ENCODE assay signal across 9 cellular contexts in genomic region chr19:7679771-7680605, GRCh38. TPM values are rescaled to one million over a fixed set of nuclear protein-coding genes. Genes with fewer than 3 reads are reported as not detected.
DNase-seq lines count a peak whose midpoint lies in the region; ATAC-seq and TF ChIP-seq lines count a peak whose summit lies in the region.
"Had no signal": no experiment of that assay in that cellular context is flagged by ENCODE, and none has a peak within 500 bp of the region (broad histone marks: within the 10 kb centered on the region; RNA-seq: fewer than 3 reads in every experiment).

No MANE protein-coding gene starts in this region.

- H3K27ac Mint-ChIP-seq in natural killer cell treated with Interleukin-12 subunit alpha and Interleukin-12 subunit beta and Interleukin-15 and Interleukin-18, amount 100 ng/mL, for 72 hours, result peak overlapping the region in 1 of 2 donors; percentile 57

- H4K20me1 ChIP-seq in BLaER1 treated with 17β-estradiol and CSF1 and Interleukin-3, amounts not matched to agents 10 nM and 100 nM, result peaks cover 4 to 30% (median 18%) of the 10 kb centered on the region in 11 experiments; a peak in 11 of 22 replicates

- H3K4me3 ChIP-seq in BLaER1 treated with 17β-estradiol and CSF1 and Interleukin-3, amounts not matched to agents 10 nM and 100 nM, result peak overlapping the region; percentile 76 to 100 (median 98)
- H3K4me3 ChIP-seq in Jurkat, Clone E6-1 (ENCODE audit: low read length), result peak overlapping the region; percentile 87
- H3K4me3 ChIP-seq in colonic mucosa, result peak overlapping the region; percentile 83

- no peaks in the 10 kb centered on the region for H3K36me3 Mint-ChIP-seq in natural killer cell treated with Interleukin-12 subunit alpha and Interleukin-12 subunit beta and Interleukin-15 and Interleukin-18, amount 100 ng/mL, for 72 hours

- H3K4me1 Mint-ChIP-seq in natural killer cell treated with Interleukin-12 subunit alpha and Interleukin-12 subunit beta and Interleukin-15 and Interleukin-18, amount 100 ng/mL, for 72 hours (ENCODE audit: low read depth in 2 of 2), result peaks cover 12 to 36% of the 10 kb centered on the region in 2 donors

- peaks cover 0 to 16% (median 0%) of the 10 kb centered on the region in 11 experiments; a peak in 8 of 22 replicates for H3K27me3 ChIP-seq in BLaER1 treated with 17β-estradiol and CSF1 and Interleukin-3, amounts not matched to agents 10 nM and 100 nM
- H3K27me3 ChIP-seq in colonic mucosa, result no peaks in the 10 kb centered on the region

- no peak for ATAC-seq in natural killer cell treated with Interleukin-12 subunit alpha and Interleukin-12 subunit beta and Interleukin-15 and Interleukin-18, amount 100 ng/mL, for 72 hours
- no peak for ATAC-seq in GM18498 (IDR thresholded peaks at IDR 0.05; ENCODE audit: unreplicated experiment)

- H3K9ac ChIP-seq in BLaER1 treated with 17β-estradiol and CSF1 and Interleukin-3, amounts not matched to agents 10 nM and 100 nM, result peak overlapping the region; percentile 91 to 100 (median 98); a peak in 21 of 22 replicates
- peak overlapping the region; percentile 90 to 99 for H3K9ac ChIP-seq in colonic mucosa (ENCODE audit: low read depth in 2 of 2, low read length in 2 of 2)

- peak overlapping the region; percentile 42 for H3K4me3 Mint-ChIP-seq in natural killer cell treated with Interleukin-12 subunit alpha and Interleukin-12 subunit beta and Interleukin-15 and Interleukin-18, amount 100 ng/mL, for 72 hours

- peaks cover 22 to 26% of the 10 kb centered on the region in 2 donors for H3K27me3 Mint-ChIP-seq in natural killer cell treated with Interleukin-12 subunit alpha and Interleukin-12 subunit beta and Interleukin-15 and Interleukin-18, amount 100 ng/mL, for 72 hours

- peaks cover 64 to 89% (median 75%) of the 10 kb centered on the region in 10 experiments for H3K4me1 ChIP-seq in BLaER1 treated with 17β-estradiol and CSF1 and Interleukin-3, amounts not matched to agents 10 nM and 100 nM
- H3K4me1 ChIP-seq in colonic mucosa, result no peaks in the 10 kb centered on the region

- peaks cover 0 to 12% (median 8%) of the 10 kb centered on the region in 11 experiments; a peak in 12 of 22 replicates for H3K9me3 ChIP-seq in BLaER1 treated with 17β-estradiol and CSF1 and Interleukin-3, amounts not matched to agents 10 nM and 100 nM (replicated peaks in 1 of 11)
- H3K9me3 ChIP-seq in colonic mucosa, result no peaks in the 10 kb centered on the region

- H3K27ac ChIP-seq in BLaER1 treated with 17β-estradiol and CSF1 and Interleukin-3, amounts not matched to agents 10 nM and 100 nM, result peak overlapping the region in 9 of 11 experiments; percentile 94 to 100 (median 99); a peak in 17 of 22 replicates
- no peak overlapping the region for H3K27ac ChIP-seq in colonic mucosa

- H3K9me3 Mint-ChIP-seq in natural killer cell treated with Interleukin-12 subunit alpha and Interleukin-12 subunit beta and Interleukin-15 and Interleukin-18, amount 100 ng/mL, for 72 hours, result no peaks in the 10 kb centered on the region

- H3K4me2 ChIP-seq in BLaER1 treated with 17β-estradiol and CSF1 and Interleukin-3, amounts not matched to agents 10 nM and 100 nM, result peak overlapping the region; percentile 82 to 98 (median 93)

- peaks cover 20 to 38% (median 30%) of the 10 kb centered on the region in 11 experiments for H3K36me3 ChIP-seq in BLaER1 treated with 17β-estradiol and CSF1 and Interleukin-3, amounts not matched to agents 10 nM and 100 nM
- H3K36me3 ChIP-seq in colonic mucosa, result no peaks in the 10 kb centered on the region

- no peak for TF ChIP-seq CTCF in colonic mucosa (IDR thresholded peaks at IDR 0.05)

- intact Hi-C loops in colonic mucosa (cut with DNase I), result loop anchor here (2.0 to 10.0 kb wide), 2 partner anchors 111 to 325 kb away; no protein-coding TSS in a partner anchor

- DNase-seq in Jurkat, Clone E6-1 (ENCODE audit: low read depth, low spot score), result no peak
- DNase-seq in colonic mucosa, result no peak
- no peak for DNase-seq in natural killer cell treated with Interleukin-12 subunit alpha and Interleukin-12 subunit beta and Interleukin-15 and Interleukin-18, amount 100 ng/mL, for 72 hours (ENCODE audit: low spot score)
- DNase-seq in HCEC 1CT, result no peak
- no peak for DNase-seq in activated CD4-positive, alpha-beta T cell treated with anti-CD3 and anti-CD28 coated beads, Interleukin-2, amount 50 U/mL, for 1 hour
- no peak for DNase-seq in cortex of kidney (lab: John Stamatoyannopoulos, UW)
- DNase-seq: NCI-H1436 treated with DMSO at 0.1 percent for 48 hours had no signal

RNA-seq across cellular contexts. Expression of gene TRAPPC5, which starts 0.6 kb away (rescaled TPM):
- 162 TPM for polyA plus RNA-seq in Jurkat, Clone E6-1 (2012; ENCODE audit: insufficient read depth, insufficient read length)
- 100 to 1,000 TPM; 107 to 139 TPM for total RNA-seq in colonic mucosa
- total RNA-seq in natural killer cell treated with Interleukin-12 subunit alpha and Interleukin-12 subunit beta and Interleukin-15 and Interleukin-18, amount 100 ng/mL, for 72 hours, result 10 to 100 TPM; 57.9 to 75.7 TPM

RNA-seq across cellular contexts. Expression of gene MCEMP1, which starts 3.1 kb away (rescaled TPM):
- polyA plus RNA-seq in Jurkat, Clone E6-1 (2012; ENCODE audit: insufficient read depth, insufficient read length), result not detected
- total RNA-seq in colonic mucosa, result under 1 TPM in 1 of 2 donors, not detected in 1; 0.20 TPM
- not detected for total RNA-seq in natural killer cell treated with Interleukin-12 subunit alpha and Interleukin-12 subunit beta and Interleukin-15 and Interleukin-18, amount 100 ng/mL, for 72 hours

RNA-seq across cellular contexts. Expression of gene RETN, which starts 11.1 kb away (rescaled TPM):
- 14.8 TPM for polyA plus RNA-seq in Jurkat, Clone E6-1 (2012; ENCODE audit: insufficient read depth, insufficient read length)
- not detected for total RNA-seq in colonic mucosa
- total RNA-seq in natural killer cell treated with Interleukin-12 subunit alpha and Interleukin-12 subunit beta and Interleukin-15 and Interleukin-18, amount 100 ng/mL, for 72 hours, result not detected

RNA-seq across cellular contexts. Expression of gene FCER2, which starts 21.9 kb away (rescaled TPM):
- polyA plus RNA-seq in Jurkat, Clone E6-1 (2012; ENCODE audit: insufficient read depth, insufficient read length), result not detected
- total RNA-seq in colonic mucosa, result 1 to 10 TPM in 1 of 2 donors, under 1 TPM in 1; 0.35 to 1.3 TPM
- under 1 TPM in 1 of 2 donors, not detected in 1; 0.78 TPM for total RNA-seq in natural killer cell treated with Interleukin-12 subunit alpha and Interleukin-12 subunit beta and Interleukin-15 and Interleukin-18, amount 100 ng/mL, for 72 hours

RNA-seq across cellular contexts. Expression of gene STXBP2, which starts 43.1 kb away (rescaled TPM):
- 127 TPM for polyA plus RNA-seq in Jurkat, Clone E6-1 (2012; ENCODE audit: insufficient read depth, insufficient read length)
- total RNA-seq in colonic mucosa, result 100 to 1,000 TPM; 166 to 212 TPM
- 100 to 1,000 TPM; 233 to 247 TPM for total RNA-seq in natural killer cell treated with Interleukin-12 subunit alpha and Interleukin-12 subunit beta and Interleukin-15 and Interleukin-18, amount 100 ng/mL, for 72 hours
